Comparison of ENCODE assay signal across 10 cellular contexts in the genomic region with DNA sequence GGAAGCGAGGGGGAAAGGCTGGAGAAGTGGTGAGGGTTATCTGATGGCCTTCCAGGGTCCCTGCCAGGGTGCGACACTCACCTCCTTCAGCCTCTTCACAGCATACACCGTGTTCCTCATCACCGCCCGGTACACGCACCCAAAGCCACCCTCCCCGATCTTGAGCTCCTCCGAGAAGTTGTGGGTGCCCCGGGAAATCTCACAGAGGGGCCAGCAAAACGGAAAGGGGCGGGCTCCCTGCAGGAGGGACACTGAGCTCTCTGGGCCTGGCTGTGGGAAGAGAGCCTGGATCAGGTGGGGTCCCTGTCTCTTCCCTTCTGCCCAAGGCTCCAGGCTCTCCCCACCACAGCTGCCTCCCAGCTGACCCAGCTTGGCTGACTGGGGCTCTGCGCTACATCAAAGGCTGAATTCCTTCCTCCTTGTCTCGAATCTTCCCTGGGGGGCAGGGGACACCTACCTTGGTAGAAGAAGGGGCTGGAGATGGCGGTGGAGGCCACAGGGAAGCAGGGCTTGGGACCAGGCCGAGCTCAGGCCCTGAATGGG. TPM values are rescaled to one million over a fixed set of nuclear protein-coding genes. Genes with fewer than 3 reads are reported as not detected.
A peak's percentile ranks its signal among the peaks of the same experiment; 100 is the strongest.
DNase-seq lines count a peak whose midpoint lies in the region; ATAC-seq and TF ChIP-seq lines count a peak whose summit lies in the region.
"Had no signal": no experiment of that assay in that cellular context is flagged by ENCODE, and none has a peak within 500 bp of the region (broad histone marks: within the 10 kb centered on the region; RNA-seq: fewer than 3 reads in every experiment).

No MANE protein-coding gene starts in this region.

- ATAC-seq in activated T-cell treated with anti-CD3 and anti-CD28 coated beads, Interleukin-2, amount 50 U/mL, for 72 hours (replicated peaks in 1 of 2) = no peak
- ATAC-seq in activated naive CD8-positive, alpha-beta T cell treated with anti-CD3 and anti-CD28 coated beads, Interleukin-2, amount 50 U/mL, for 24 hours = no peak
- no peak for ATAC-seq in HG03135 (IDR thresholded peaks at IDR 0.05; ENCODE audit: unreplicated experiment)

- no peaks in the 10 kb centered on the region for H3K9me3 Mint-ChIP-seq in activated T-cell treated with anti-CD3 and anti-CD28 coated beads, Interleukin-2, amount 50 U/mL, for 72 hours
- no peaks in the 10 kb centered on the region for H3K9me3 Mint-ChIP-seq in activated naive CD8-positive, alpha-beta T cell treated with anti-CD3 and anti-CD28 coated beads, Interleukin-2, amount 50 U/mL, for 24 hours

- TF ChIP-seq CTCF in liver (IDR thresholded peaks at IDR 0.05; ENCODE audit: low read depth, low read length, missing input control) (no peak), tibial nerve (IDR thresholded peaks at IDR 0.05) (no peak)

- no peak for TF ChIP-seq EP300 in tibial nerve (IDR thresholded peaks at IDR 0.05)

- TF ChIP-seq POLR2A in tibial nerve (IDR thresholded peaks at IDR 0.05) = no peak

- H3K4me1 Mint-ChIP-seq in activated T-cell treated with anti-CD3 and anti-CD28 coated beads, Interleukin-2, amount 50 U/mL, for 72 hours (ENCODE audit: low read depth) = peaks cover 26% of the 10 kb centered on the region
- peaks cover 24% of the 10 kb centered on the region for H3K4me1 Mint-ChIP-seq in activated naive CD8-positive, alpha-beta T cell treated with anti-CD3 and anti-CD28 coated beads, Interleukin-2, amount 50 U/mL, for 24 hours

- H3K4me3 Mint-ChIP-seq in activated T-cell treated with anti-CD3 and anti-CD28 coated beads, Interleukin-2, amount 50 U/mL, for 72 hours = peak overlapping the region; percentile 85 to 90
- H3K4me3 Mint-ChIP-seq in activated naive CD8-positive, alpha-beta T cell treated with anti-CD3 and anti-CD28 coated beads, Interleukin-2, amount 50 U/mL, for 24 hours = peak overlapping the region; percentile 86

- no peak for DNase-seq in activated T-cell treated with anti-CD3 and anti-CD28 coated beads, Interleukin-2, amount 50 U/mL, for 72 hours
- no peak for DNase-seq in activated T-cell treated with anti-CD3 and anti-CD28 coated beads, Interleukin-2, amount 50 U/mL, for 48 hours
- no peak for DNase-seq in activated naive CD8-positive, alpha-beta T cell treated with anti-CD3 and anti-CD28 coated beads, Interleukin-2, amount 50 U/mL, for 24 hours
- no peak for DNase-seq in tibial nerve (ENCODE audit: low spot score in 2 of 2)
- DNase-seq in islet precursor cell = no peak
- no peak for DNase-seq in DMS 273 treated with DMSO at 0.1 percent for 48 hours (lab: John Stamatoyannopoulos, UW)
- DNase-seq: hippocampal formation, NCI-H187 had no signal

- no peaks in the 10 kb centered on the region for H3K9me3 ChIP-seq in liver (ENCODE audit: control insufficient read depth in 4 of 4, low read length in 3 of 4)
- no peaks in the 10 kb centered on the region for H3K9me3 ChIP-seq in tibial nerve

- H3K4me1 ChIP-seq in liver (ENCODE audit: control insufficient read depth in 4 of 4, insufficient read depth in 4 of 4, low read length in 3 of 4) = peaks cover 2 to 19% (median 8%) of the 10 kb centered on the region in 4 donors
- peaks cover 0 to 50% (median 13%) of the 10 kb centered on the region in 4 donors for H3K4me1 ChIP-seq in tibial nerve

- peaks cover 0 to 7% of the 10 kb centered on the region in 2 donors for H3K36me3 Mint-ChIP-seq in activated T-cell treated with anti-CD3 and anti-CD28 coated beads, Interleukin-2, amount 50 U/mL, for 72 hours (ENCODE audit: insufficient read depth in 2 of 2)
- peaks cover 10% of the 10 kb centered on the region for H3K36me3 Mint-ChIP-seq in activated naive CD8-positive, alpha-beta T cell treated with anti-CD3 and anti-CD28 coated beads, Interleukin-2, amount 50 U/mL, for 24 hours (ENCODE audit: low read depth)

- peaks cover 5% of the 10 kb centered on the region for H3K27me3 Mint-ChIP-seq in activated T-cell treated with anti-CD3 and anti-CD28 coated beads, Interleukin-2, amount 50 U/mL, for 72 hours (ENCODE audit: low read depth)
- H3K27me3 Mint-ChIP-seq in activated naive CD8-positive, alpha-beta T cell treated with anti-CD3 and anti-CD28 coated beads, Interleukin-2, amount 50 U/mL, for 24 hours = no peaks in the 10 kb centered on the region

- WGBS in liver = 78% methylated on average over 15 of the region's 15 CpGs
- WGBS in tibial nerve, 2 donors = 48 to 74% methylated on average over 4 to 14 of the region's 15 CpGs

- H3K36me3 ChIP-seq in liver (ENCODE audit: control insufficient read depth in 4 of 4, insufficient read depth in 3 of 4, low read depth in 1 of 4, low read length in 3 of 4) (peaks cover 0 to 11% (median 4%) of the 10 kb centered on the region in 4 donors), tibial nerve (peaks cover 0 to 29% (median 0%) of the 10 kb centered on the region in 3 donors)

- H3K27ac ChIP-seq in liver (ENCODE audit: low read depth in 1 of 2, low read length in 2 of 2) (peak overlapping the region in 1 of 2 donors; percentile 64), tibial nerve (peak overlapping the region; percentile 28 to 90 (median 78))

- TF ChIP-seq RAD21 in liver (IDR thresholded peaks at IDR 0.05) = no peak

- H3K27ac Mint-ChIP-seq in activated T-cell treated with anti-CD3 and anti-CD28 coated beads, Interleukin-2, amount 50 U/mL, for 72 hours = peak overlapping the region; percentile 96
- H3K27ac Mint-ChIP-seq in activated naive CD8-positive, alpha-beta T cell treated with anti-CD3 and anti-CD28 coated beads, Interleukin-2, amount 50 U/mL, for 24 hours = peak overlapping the region; percentile 89

- H3K4me3 ChIP-seq in liver (ENCODE audit: low read depth in 1 of 3, low read length in 3 of 3) (peak overlapping the region; percentile 15 to 82 (median 61)), tibial nerve (peak overlapping the region; percentile 28 to 68 (median 42))

- H3K27me3 ChIP-seq in liver (ENCODE audit: control insufficient read depth in 4 of 4, insufficient read depth in 4 of 4, low read length in 3 of 4) (no peaks in the 10 kb centered on the region), tibial nerve (no peaks in the 10 kb centered on the region)

- H3K9ac ChIP-seq in liver (ENCODE audit: low read depth in 1 of 2, low read length in 2 of 2) = peak overlapping the region in 1 of 2 donors; percentile 22

TF ChIP-seq in liver, 16 proteins besides CTCF, POLR2A, EP300 and RAD21 (continues in another document):
- TF ChIP-seq RXRA (IDR thresholded peaks at IDR 0.05) (no peak), JUND (IDR thresholded peaks at IDR 0.05) (no peak), NR2F2 (IDR thresholded peaks at IDR 0.05) (no peak), FOXA1 (IDR thresholded peaks at IDR 0.05) (no peak), YY1 (IDR thresholded peaks at IDR 0.05) (no peak), HNF4G (IDR thresholded peaks at IDR 0.05) (no peak)
- TF ChIP-seq, protein P1, sequence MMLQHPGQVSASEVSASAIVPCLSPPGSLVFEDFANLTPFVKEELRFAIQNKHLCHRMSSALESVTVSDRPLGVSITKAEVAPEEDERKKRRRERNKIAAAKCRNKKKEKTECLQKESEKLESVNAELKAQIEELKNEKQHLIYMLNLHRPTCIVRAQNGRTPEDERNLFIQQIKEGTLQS (IDR thresholded peaks at IDR 0.05) = no peak
- TF ChIP-seq, protein P2, sequence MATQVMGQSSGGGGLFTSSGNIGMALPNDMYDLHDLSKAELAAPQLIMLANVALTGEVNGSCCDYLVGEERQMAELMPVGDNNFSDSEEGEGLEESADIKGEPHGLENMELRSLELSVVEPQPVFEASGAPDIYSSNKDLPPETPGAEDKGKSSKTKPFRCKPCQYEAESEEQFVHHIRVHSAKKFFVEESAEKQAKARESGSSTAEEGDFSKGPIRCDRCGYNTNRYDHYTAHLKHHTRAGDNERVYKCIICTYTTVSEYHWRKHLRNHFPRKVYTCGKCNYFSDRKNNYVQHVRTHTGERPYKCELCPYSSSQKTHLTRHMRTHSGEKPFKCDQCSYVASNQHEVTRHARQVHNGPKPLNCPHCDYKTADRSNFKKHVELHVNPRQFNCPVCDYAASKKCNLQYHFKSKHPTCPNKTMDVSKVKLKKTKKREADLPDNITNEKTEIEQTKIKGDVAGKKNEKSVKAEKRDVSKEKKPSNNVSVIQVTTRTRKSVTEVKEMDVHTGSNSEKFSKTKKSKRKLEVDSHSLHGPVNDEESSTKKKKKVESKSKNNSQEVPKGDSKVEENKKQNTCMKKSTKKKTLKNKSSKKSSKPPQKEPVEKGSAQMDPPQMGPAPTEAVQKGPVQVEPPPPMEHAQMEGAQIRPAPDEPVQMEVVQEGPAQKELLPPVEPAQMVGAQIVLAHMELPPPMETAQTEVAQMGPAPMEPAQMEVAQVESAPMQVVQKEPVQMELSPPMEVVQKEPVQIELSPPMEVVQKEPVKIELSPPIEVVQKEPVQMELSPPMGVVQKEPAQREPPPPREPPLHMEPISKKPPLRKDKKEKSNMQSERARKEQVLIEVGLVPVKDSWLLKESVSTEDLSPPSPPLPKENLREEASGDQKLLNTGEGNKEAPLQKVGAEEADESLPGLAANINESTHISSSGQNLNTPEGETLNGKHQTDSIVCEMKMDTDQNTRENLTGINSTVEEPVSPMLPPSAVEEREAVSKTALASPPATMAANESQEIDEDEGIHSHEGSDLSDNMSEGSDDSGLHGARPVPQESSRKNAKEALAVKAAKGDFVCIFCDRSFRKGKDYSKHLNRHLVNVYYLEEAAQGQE (IDR thresholded peaks at IDR 0.05) = no peak
- TF ChIP-seq, protein P3, sequence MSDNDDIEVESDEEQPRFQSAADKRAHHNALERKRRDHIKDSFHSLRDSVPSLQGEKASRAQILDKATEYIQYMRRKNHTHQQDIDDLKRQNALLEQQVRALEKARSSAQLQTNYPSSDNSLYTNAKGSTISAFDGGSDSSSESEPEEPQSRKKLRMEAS (IDR thresholded peaks at IDR 0.05) = no peak

RNA-seq across cellular contexts. Expression of a gene that starts 1.1 kb away (rescaled TPM):
- 100 to 1,000 TPM; 131 to 150 TPM for total RNA-seq in activated T-cell treated with anti-CD3 and anti-CD28 coated beads, Interleukin-2, amount 50 U/mL, for 72 hours
- total RNA-seq in liver (10 to 100 TPM; 17.6 to 35.6 TPM), tibial nerve (100 to 1,000 TPM in 1 of 4 donors, 10 to 100 TPM in 3; 50.7 to 127 (median 64.4) TPM)
- 10 to 100 TPM; 19.1 to 55.8 TPM for polyA plus RNA-seq in liver

RNA-seq across cellular contexts. Expression of a gene that starts 46.0 kb away (rescaled TPM):
- total RNA-seq in activated T-cell treated with anti-CD3 and anti-CD28 coated beads, Interleukin-2, amount 50 U/mL, for 72 hours = 1 to 10 TPM; 9.1 to 9.8 TPM
- total RNA-seq in liver (1 to 10 TPM; 2.9 TPM), tibial nerve (10 to 100 TPM in 2 of 4 donors, 1 to 10 TPM in 2; 4.2 to 16.4 (median 9.6) TPM)
- 1 to 10 TPM; 5.3 to 5.8 TPM for polyA plus RNA-seq in liver

RNA-seq across cellular contexts. Expression of a gene that starts 47.0 kb away (rescaled TPM):
- total RNA-seq in activated T-cell treated with anti-CD3 and anti-CD28 coated beads, Interleukin-2, amount 50 U/mL, for 72 hours = 10 to 100 TPM; 59.3 to 65.8 TPM
- total RNA-seq in liver = 10 to 100 TPM; 15.6 to 26.9 TPM
- polyA plus RNA-seq in liver = 10 to 100 TPM in 1 of 2 donors, 1 to 10 TPM in 1; 7.9 to 12.1 TPM
- 10 to 100 TPM; 42.6 to 52.2 (median 48.9) TPM for total RNA-seq in tibial nerve
